18 cellular contexts compared by ENCODE assay signal in the genomic region with DNA sequence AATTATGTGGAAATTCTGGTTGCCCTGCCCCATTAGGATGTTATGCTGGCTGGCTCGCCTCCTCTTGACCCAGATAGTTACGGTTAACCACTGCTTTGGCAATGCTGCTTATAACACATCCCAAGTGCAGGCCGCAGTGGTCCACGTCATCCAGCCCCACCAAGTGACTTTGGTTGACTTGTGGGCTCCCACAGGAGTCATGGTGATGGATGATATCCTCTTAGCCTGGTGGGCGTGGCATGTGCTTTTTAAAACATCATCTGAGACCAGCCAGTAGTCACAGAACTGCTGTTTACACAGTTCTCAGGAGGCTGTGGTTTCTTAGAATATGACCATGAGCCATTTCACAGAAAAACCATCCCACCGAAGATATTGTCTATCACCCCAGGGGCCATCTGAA.
"Had no signal": no experiment of that assay in that cellular context is flagged by ENCODE, and none has a peak within 500 bp of the region (broad histone marks: within the 10 kb centered on the region; RNA-seq: fewer than 3 reads in every experiment).

No MANE protein-coding gene starts in this region.

- H3K27me3 ChIP-seq: gastrocnemius medialis, ovary, thyroid gland, uterus had no signal

- ATAC-seq: activated CD8-positive, alpha-beta memory T cell treated with anti-CD3 and anti-CD28 coated beads, Interleukin-2, amount 10 ng/mL, durations not matched to agents 7 days and 5 days; gastrocnemius medialis; stimulated activated naive CD8-positive, alpha-beta T cell treated with anti-CD3 and anti-CD28 coated beads, Interleukin-15, amount 100 ng/mL, for 72 hours had no signal

- H3K9me3 ChIP-seq: gastrocnemius medialis, left ventricle myocardium inferior, ovary, thyroid gland, uterus had no signal

- H3K4me1 Mint-ChIP-seq: activated CD4-positive, alpha-beta T cell treated with anti-CD3 and anti-CD28 coated beads, Interleukin-2, amount 10 ng/mL, durations not matched to agents 7 days and 5 days; activated CD8-positive, alpha-beta memory T cell treated with anti-CD3 and anti-CD28 coated beads, Interleukin-2, amount 10 ng/mL, durations not matched to agents 7 days and 5 days; stimulated activated naive CD8-positive, alpha-beta T cell treated with anti-CD3 and anti-CD28 coated beads, Interleukin-15, amount 100 ng/mL, for 72 hours had no signal

- H3K27ac ChIP-seq: gastrocnemius medialis, left ventricle myocardium inferior, ovary, thyroid gland, uterus had no signal

- H3K9me3 Mint-ChIP-seq: activated CD4-positive, alpha-beta T cell treated with anti-CD3 and anti-CD28 coated beads, Interleukin-2, amount 10 ng/mL, durations not matched to agents 7 days and 5 days; activated T-cell treated with anti-CD3 and anti-CD28 coated beads, Interleukin-2, amount 50 U/mL, for 24 hours; stimulated activated naive CD8-positive, alpha-beta T cell treated with anti-CD3 and anti-CD28 coated beads, Interleukin-15, amount 100 ng/mL, for 72 hours had no signal

- H3K27me3 Mint-ChIP-seq: activated CD4-positive, alpha-beta T cell treated with anti-CD3 and anti-CD28 coated beads, Interleukin-2, amount 10 ng/mL, durations not matched to agents 7 days and 5 days; activated CD8-positive, alpha-beta memory T cell treated with anti-CD3 and anti-CD28 coated beads, Interleukin-2, amount 10 ng/mL, durations not matched to agents 7 days and 5 days; activated naive CD8-positive, alpha-beta T cell; activated T-cell treated with anti-CD3 and anti-CD28 coated beads, Interleukin-2, amount 50 U/mL, for 24 hours; stimulated activated naive CD8-positive, alpha-beta T cell treated with anti-CD3 and anti-CD28 coated beads, Interleukin-15, amount 100 ng/mL, for 72 hours had no signal

- DNase-seq: activated CD4-positive, alpha-beta T cell treated with anti-CD3 and anti-CD28 coated beads, Interleukin-2, amount 10 ng/mL, durations not matched to agents 7 days and 5 days; activated CD4-positive, CD25-positive, alpha-beta regulatory T cell; activated CD8-positive, alpha-beta memory T cell treated with anti-CD3 and anti-CD28 coated beads, Interleukin-2, amount 10 ng/mL, durations not matched to agents 7 days and 5 days; activated effector memory CD4-positive, alpha-beta T cell treated with anti-CD3 and anti-CD28 coated beads, Interleukin-2, amount 50 U/mL, for 16 hours; activated T-cell treated with anti-CD3 and anti-CD28 coated beads, Interleukin-2, amount 50 U/mL, for 24 hours; effector CD4-positive, alpha-beta T cell; gastrocnemius medialis; islet precursor cell; left ventricle myocardium inferior; mesendoderm; ovary; stimulated activated CD4-positive, alpha-beta T cell treated with anti-CD3 and anti-CD28 coated beads, Interleukin-15, amount 100 ng/mL, for 24 hours; stimulated activated CD4-positive, alpha-beta T cell treated with anti-CD3 and anti-CD28 coated beads, Interleukin-4, amount 100 ng/mL, for 4 hours; stimulated activated naive CD8-positive, alpha-beta T cell treated with anti-CD3 and anti-CD28 coated beads, Interleukin-15, amount 100 ng/mL, for 72 hours; T-helper 1 cell; uterus had no signal

- H3K27ac Mint-ChIP-seq: activated CD4-positive, alpha-beta T cell treated with anti-CD3 and anti-CD28 coated beads, Interleukin-2, amount 10 ng/mL, durations not matched to agents 7 days and 5 days; activated CD8-positive, alpha-beta memory T cell treated with anti-CD3 and anti-CD28 coated beads, Interleukin-2, amount 10 ng/mL, durations not matched to agents 7 days and 5 days; activated naive CD8-positive, alpha-beta T cell; activated T-cell treated with anti-CD3 and anti-CD28 coated beads, Interleukin-2, amount 50 U/mL, for 24 hours; stimulated activated naive CD8-positive, alpha-beta T cell treated with anti-CD3 and anti-CD28 coated beads, Interleukin-15, amount 100 ng/mL, for 72 hours had no signal

- H3K4me3 Mint-ChIP-seq: activated CD4-positive, alpha-beta T cell treated with anti-CD3 and anti-CD28 coated beads, Interleukin-2, amount 10 ng/mL, durations not matched to agents 7 days and 5 days; activated CD8-positive, alpha-beta memory T cell treated with anti-CD3 and anti-CD28 coated beads, Interleukin-2, amount 10 ng/mL, durations not matched to agents 7 days and 5 days; activated naive CD8-positive, alpha-beta T cell; activated T-cell treated with anti-CD3 and anti-CD28 coated beads, Interleukin-2, amount 50 U/mL, for 24 hours; stimulated activated naive CD8-positive, alpha-beta T cell treated with anti-CD3 and anti-CD28 coated beads, Interleukin-15, amount 100 ng/mL, for 72 hours had no signal

- H3K4me3 ChIP-seq: gastrocnemius medialis, left ventricle myocardium inferior, ovary, thyroid gland, uterus had no signal

- H3K4me1 ChIP-seq: gastrocnemius medialis, thyroid gland had no signal

- H3K36me3 Mint-ChIP-seq: activated CD8-positive, alpha-beta memory T cell treated with anti-CD3 and anti-CD28 coated beads, Interleukin-2, amount 10 ng/mL, durations not matched to agents 7 days and 5 days; activated naive CD8-positive, alpha-beta T cell had no signal

- H3K36me3 ChIP-seq: gastrocnemius medialis, left ventricle myocardium inferior, ovary, thyroid gland, uterus had no signal
